8 cellular contexts compared by ENCODE assay signal in genomic region chr14:102138935-102139247, GRCh38. TPM values are rescaled to one million over a fixed set of nuclear protein-coding genes. Genes with fewer than 3 reads are reported as not detected.
DNase-seq lines count a peak whose midpoint lies in the region; ATAC-seq and TF ChIP-seq lines count a peak whose summit lies in the region.

No MANE protein-coding gene starts in this region.

- no peak for TF ChIP-seq RAD21 in HCT116 (IDR thresholded peaks at IDR 0.05; ENCODE audit: low read depth)

- POLR2A ChIA-PET in HCT116 (lab: Charles Lee): interaction anchor here (1.0 kb wide), 1 partner anchor 51 kb away, joined by 3 read pairs; no protein-coding TSS in a partner anchor
- POLR2A ChIA-PET in activated naive CD8-positive, alpha-beta T cell treated with anti-CD3 and anti-CD28 coated beads, Interleukin-2, amount 10 ng/mL, durations not matched to agents 7 days and 5 days (lab: Charles Lee): interaction anchor here (1.5 to 1.9 kb wide), 2 partner anchors 51 to 166 kb away, joined by 4 to 5 read pairs; partner anchors contain the start of gene MOK

- no peaks in the 10 kb centered on the region for H3K9me3 Mint-ChIP-seq in activated naive CD8-positive, alpha-beta T cell treated with anti-CD3 and anti-CD28 coated beads, Interleukin-2, amount 10 ng/mL, durations not matched to agents 7 days and 5 days
- no peaks in the 10 kb centered on the region for H3K9me3 Mint-ChIP-seq in immature natural killer cell

- H3K4me1 ChIP-seq in HCT116 (ENCODE audit: control insufficient read depth in 1 of 2, insufficient read depth in 2 of 2, low read length in 2 of 2) (peaks cover 5 to 16% of the 10 kb centered on the region in 2 experiments; a peak in 3 of 4 replicates), subcutaneous abdominal adipose tissue (ENCODE audit: control insufficient read depth in 5 of 5, insufficient read depth in 5 of 5, low read length in 5 of 5) (peaks cover 0 to 28% (median 23%) of the 10 kb centered on the region in 5 donors)

- H3K4me1 Mint-ChIP-seq in activated naive CD8-positive, alpha-beta T cell treated with anti-CD3 and anti-CD28 coated beads, Interleukin-2, amount 10 ng/mL, durations not matched to agents 7 days and 5 days: peaks cover 27% of the 10 kb centered on the region
- H3K4me1 Mint-ChIP-seq in immature natural killer cell: peaks cover 19 to 32% of the 10 kb centered on the region in 2 donors

- peaks cover 6% of the 10 kb centered on the region; the same call in 1 of the 2 replicates for H4K20me1 ChIP-seq in HCT116 (ENCODE audit: insufficient read depth)

- TF ChIP-seq POLR2A in HCT116 (IDR thresholded peaks at IDR 0.05; ENCODE audit: borderline replicate concordance, extremely low read depth, insufficient read depth, insufficient read length): no peak

- H3K27ac Mint-ChIP-seq in activated naive CD8-positive, alpha-beta T cell treated with anti-CD3 and anti-CD28 coated beads, Interleukin-2, amount 10 ng/mL, durations not matched to agents 7 days and 5 days: peak overlapping the region; percentile 95
- peak overlapping the region; percentile 15 to 77 (median 50) for H3K27ac Mint-ChIP-seq in immature natural killer cell

- H3K36me3 Mint-ChIP-seq in activated naive CD8-positive, alpha-beta T cell treated with anti-CD3 and anti-CD28 coated beads, Interleukin-2, amount 10 ng/mL, durations not matched to agents 7 days and 5 days: no peaks in the 10 kb centered on the region
- H3K36me3 Mint-ChIP-seq in immature natural killer cell: peaks cover 0 to 5% (median 0%) of the 10 kb centered on the region in 3 donors

- H3K9me3 ChIP-seq in HCT116 (ENCODE audit: control insufficient read depth in 1 of 2, insufficient read depth in 1 of 2, low read depth in 1 of 2, low read length in 2 of 2): no peaks in the 10 kb centered on the region
- no peaks in the 10 kb centered on the region for H3K9me3 ChIP-seq in subcutaneous abdominal adipose tissue (ENCODE audit: control insufficient read depth in 5 of 5, low read length in 5 of 5)

- peak overlapping the region; percentile 81 for H3K4me2 ChIP-seq in HCT116 (ENCODE audit: low read length)

- H3K27me3 ChIP-seq in HCT116 (ENCODE audit: insufficient read depth, low read length) (no peaks in the 10 kb centered on the region), subcutaneous abdominal adipose tissue (ENCODE audit: control insufficient read depth in 5 of 5, insufficient read depth in 4 of 5, low read length in 5 of 5) (no peaks in the 10 kb centered on the region)

- H3K9ac ChIP-seq in HCT116 (ENCODE audit: low read length) (peak overlapping the region; percentile 89), subcutaneous abdominal adipose tissue (ENCODE audit: low read length in 5 of 5) (peak overlapping the region in 4 of 5 donors; percentile 72 to 98 (median 86))

- TF ChIP-seq CTCF in AG09309 (IDR thresholded peaks at IDR 0.05; ENCODE audit: control insufficient read depth, insufficient read depth, low read depth, low read length, missing control alignments) (no peak), HCT116 (IDR thresholded peaks at IDR 0.05 in 2 of 3, conservative IDR thresholded peaks at IDR 0.05 in 1 of 3; ENCODE audit: borderline replicate concordance in 1 of 3, insufficient read depth in 1 of 3, low read depth in 2 of 3, low read length in 2 of 3) (no peak)

- CTCF ChIA-PET in HCT116 (lab: Charles Lee): interaction anchor here (0.5 to 1.0 kb wide), 2 partner anchors 12 to 43 kb away, joined by 4 read pairs; no protein-coding TSS in a partner anchor

- BruUV-seq in HCT116 (replicated peaks; lab: Mats Ljungman, UMichigan): no TSS peak

- ATAC-seq in HCT116: peak; percentile 28
- no peak for ATAC-seq in activated naive CD8-positive, alpha-beta T cell treated with anti-CD3 and anti-CD28 coated beads, Interleukin-2, amount 10 ng/mL, durations not matched to agents 7 days and 5 days (ENCODE audit: low read depth)
- ATAC-seq in HG03097 (IDR thresholded peaks at IDR 0.05; ENCODE audit: low FRiP score, unreplicated experiment): no peak

- H3K27ac ChIP-seq in HCT116 (ENCODE audit: low read depth, low read length) (peak overlapping the region; percentile 76), subcutaneous abdominal adipose tissue (ENCODE audit: low read depth, low read length) (peak overlapping the region; percentile 88)

- no peaks in the 10 kb centered on the region for H3K36me3 ChIP-seq in HCT116 (ENCODE audit: control insufficient read depth in 1 of 2, insufficient read depth in 2 of 2, low read length in 2 of 2)
- H3K36me3 ChIP-seq in subcutaneous abdominal adipose tissue (ENCODE audit: control insufficient read depth in 5 of 5, insufficient read depth in 5 of 5, low read length in 5 of 5): peaks cover 0 to 4% (median 0%) of the 10 kb centered on the region in 5 donors

- intact Hi-C loops in HCT116 (cut with micrococcal nuclease): loop anchor here (2.0 to 5.0 kb wide), 2 partner anchors 176 to 177 kb away; partner anchors contain the start of gene DYNC1H1

- H3K79me2 ChIP-seq in HCT116 (ENCODE audit: insufficient read depth, low read length): peaks cover 53% of the 10 kb centered on the region

- no peaks in the 10 kb centered on the region for H3K9me2 ChIP-seq in HCT116 (ENCODE audit: insufficient read depth)

- H3K4me3 Mint-ChIP-seq in activated naive CD8-positive, alpha-beta T cell treated with anti-CD3 and anti-CD28 coated beads, Interleukin-2, amount 10 ng/mL, durations not matched to agents 7 days and 5 days: peak overlapping the region; percentile 96
- H3K4me3 Mint-ChIP-seq in immature natural killer cell: peak overlapping the region; percentile 87 to 99 (median 97)

- RAD21 ChIA-PET in HCT116 (lab: Charles Lee; ENCODE audit: low non-redundant PET in 1 of 2, low total read pairs in 2 of 2, uncharacterized antibody in 2 of 2, unreplicated experiment in 2 of 2): no interaction called here

- no peaks in the 10 kb centered on the region for H3K27me3 Mint-ChIP-seq in activated naive CD8-positive, alpha-beta T cell treated with anti-CD3 and anti-CD28 coated beads, Interleukin-2, amount 10 ng/mL, durations not matched to agents 7 days and 5 days
- H3K27me3 Mint-ChIP-seq in immature natural killer cell (ENCODE audit: low read depth in 3 of 3): peaks cover 3 to 7% (median 5%) of the 10 kb centered on the region in 3 donors

- DNase-seq in AG09309 (ENCODE audit: low read depth) (no peak), HCT116 (ENCODE audit: low read depth, low spot score) (no peak), immature natural killer cell (no peak), hippocampal formation (lab: John Stamatoyannopoulos, UW) (no peak), dermis blood vessel endothelial cell (no peak)
- DNase-seq in activated naive CD8-positive, alpha-beta T cell treated with anti-CD3 and anti-CD28 coated beads, Interleukin-2, amount 10 ng/mL, durations not matched to agents 7 days and 5 days: no peak

- H3K4me3 ChIP-seq in AG09309 (ENCODE audit: control insufficient read depth, low read depth, low read length) (peak overlapping the region; percentile 100), HCT116 (replicated peaks in 1 of 2; ENCODE audit: low read depth in 1 of 2, low read length in 2 of 2) (peak overlapping the region; percentile 83 to 91), subcutaneous abdominal adipose tissue (ENCODE audit: low read depth in 1 of 5, low read length in 5 of 5) (peak overlapping the region; percentile 80 to 99 (median 99))

- H2AFZ ChIP-seq in HCT116 (ENCODE audit: low read depth, low read length, poor library complexity, severe bottlenecking): peak overlapping the region; percentile 14

TF ChIP-seq in HCT116, 20 proteins besides CTCF, POLR2A, EP300 and RAD21:
- TF ChIP-seq CBX3 (IDR thresholded peaks at IDR 0.05; ENCODE audit: low read depth): no peak
- TF ChIP-seq SRF (IDR thresholded peaks at IDR 0.05; ENCODE audit: low read depth): no peak
- TF ChIP-seq TCF7L2 (IDR thresholded peaks at IDR 0.05; ENCODE audit: borderline replicate concordance, extremely low read depth, insufficient read depth, insufficient read length): no peak
- no peak for TF ChIP-seq ELF1 (IDR thresholded peaks at IDR 0.05; ENCODE audit: borderline replicate concordance, low read depth)
- no peak for TF ChIP-seq SIN3A (IDR thresholded peaks at IDR 0.05; ENCODE audit: low read depth)
- TF ChIP-seq MAX (IDR thresholded peaks at IDR 0.05): no peak
- no peak for TF ChIP-seq ZFX (IDR thresholded peaks at IDR 0.05)
- TF ChIP-seq EGR1 (IDR thresholded peaks at IDR 0.05; ENCODE audit: low read depth): no peak
- TF ChIP-seq CEBPB (IDR thresholded peaks at IDR 0.05; ENCODE audit: low read depth): no peak
- no peak for TF ChIP-seq SP1 (IDR thresholded peaks at IDR 0.05; ENCODE audit: low read depth)
- TF ChIP-seq EZH2 (IDR thresholded peaks at IDR 0.05): no peak
- TF ChIP-seq YY1 (IDR thresholded peaks at IDR 0.05; ENCODE audit: extremely low read depth, insufficient replicate concordance, low read depth, low read length): no peak

RNA-seq across cellular contexts. Expression of gene WDR20, which starts 0.8 kb away (rescaled TPM):
- 21.1 TPM for total RNA-seq in HCT116 (2021; ENCODE audit: unreplicated experiment)
- 10.6 and 12.0 TPM in 2 replicates for polyA plus RNA-seq in HCT116 (2012)
- total RNA-seq in activated naive CD8-positive, alpha-beta T cell treated with anti-CD3 and anti-CD28 coated beads, Interleukin-2, amount 10 ng/mL, durations not matched to agents 7 days and 5 days: 10 to 100 TPM; 38.6 to 38.8 TPM
- 10 to 100 TPM; 10.8 to 14.6 (median 14.0) TPM for polyA plus RNA-seq in immature natural killer cell
- 16.8 and 20.1 TPM in 2 replicates for total RNA-seq in dermis blood vessel endothelial cell

RNA-seq across cellular contexts. Expression of gene HSP90AA1, which starts 52.0 kb away (rescaled TPM):
- total RNA-seq in HCT116 (2021; ENCODE audit: unreplicated experiment) (1,380 TPM), dermis blood vessel endothelial cell (663 and 684 TPM in 2 replicates)
- 597 and 977 TPM in 2 replicates for polyA plus RNA-seq in HCT116 (2012)
- total RNA-seq in activated naive CD8-positive, alpha-beta T cell treated with anti-CD3 and anti-CD28 coated beads, Interleukin-2, amount 10 ng/mL, durations not matched to agents 7 days and 5 days: 100 to 1,000 TPM; 372 to 398 TPM
- polyA plus RNA-seq in immature natural killer cell: 100 to 1,000 TPM; 171 to 473 (median 370) TPM
